ENCODE assay signal across 1 cellular context in the genomic region with DNA sequence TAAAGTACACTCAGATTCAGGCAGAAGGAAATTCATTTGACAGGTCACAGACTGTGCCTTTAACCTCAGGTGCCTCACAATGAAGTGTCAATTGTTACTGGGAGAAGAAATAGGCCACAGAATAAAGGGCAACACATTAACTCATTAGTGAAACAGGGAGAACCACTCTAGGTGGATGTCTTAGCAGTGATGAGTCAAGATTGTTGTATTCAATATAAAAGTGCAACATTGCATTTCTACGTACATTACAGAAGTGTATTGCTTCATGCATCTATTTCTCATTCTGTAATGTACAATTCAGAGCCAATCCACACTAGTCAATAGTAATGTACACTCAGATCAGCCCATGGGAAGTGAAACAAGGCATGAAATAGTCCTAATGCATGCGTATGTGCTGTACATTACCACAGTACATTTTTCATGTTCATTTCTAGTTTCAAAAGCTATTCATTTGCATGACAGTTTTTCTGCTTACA.
TF ChIP-seq lines count a peak whose summit lies in the region.

No MANE protein-coding gene starts in this region.

TF ChIP-seq in GM23338, 12 proteins besides CTCF, POLR2A, EP300 and RAD21 (continued from another document):
- TF ChIP-seq, protein P1, sequence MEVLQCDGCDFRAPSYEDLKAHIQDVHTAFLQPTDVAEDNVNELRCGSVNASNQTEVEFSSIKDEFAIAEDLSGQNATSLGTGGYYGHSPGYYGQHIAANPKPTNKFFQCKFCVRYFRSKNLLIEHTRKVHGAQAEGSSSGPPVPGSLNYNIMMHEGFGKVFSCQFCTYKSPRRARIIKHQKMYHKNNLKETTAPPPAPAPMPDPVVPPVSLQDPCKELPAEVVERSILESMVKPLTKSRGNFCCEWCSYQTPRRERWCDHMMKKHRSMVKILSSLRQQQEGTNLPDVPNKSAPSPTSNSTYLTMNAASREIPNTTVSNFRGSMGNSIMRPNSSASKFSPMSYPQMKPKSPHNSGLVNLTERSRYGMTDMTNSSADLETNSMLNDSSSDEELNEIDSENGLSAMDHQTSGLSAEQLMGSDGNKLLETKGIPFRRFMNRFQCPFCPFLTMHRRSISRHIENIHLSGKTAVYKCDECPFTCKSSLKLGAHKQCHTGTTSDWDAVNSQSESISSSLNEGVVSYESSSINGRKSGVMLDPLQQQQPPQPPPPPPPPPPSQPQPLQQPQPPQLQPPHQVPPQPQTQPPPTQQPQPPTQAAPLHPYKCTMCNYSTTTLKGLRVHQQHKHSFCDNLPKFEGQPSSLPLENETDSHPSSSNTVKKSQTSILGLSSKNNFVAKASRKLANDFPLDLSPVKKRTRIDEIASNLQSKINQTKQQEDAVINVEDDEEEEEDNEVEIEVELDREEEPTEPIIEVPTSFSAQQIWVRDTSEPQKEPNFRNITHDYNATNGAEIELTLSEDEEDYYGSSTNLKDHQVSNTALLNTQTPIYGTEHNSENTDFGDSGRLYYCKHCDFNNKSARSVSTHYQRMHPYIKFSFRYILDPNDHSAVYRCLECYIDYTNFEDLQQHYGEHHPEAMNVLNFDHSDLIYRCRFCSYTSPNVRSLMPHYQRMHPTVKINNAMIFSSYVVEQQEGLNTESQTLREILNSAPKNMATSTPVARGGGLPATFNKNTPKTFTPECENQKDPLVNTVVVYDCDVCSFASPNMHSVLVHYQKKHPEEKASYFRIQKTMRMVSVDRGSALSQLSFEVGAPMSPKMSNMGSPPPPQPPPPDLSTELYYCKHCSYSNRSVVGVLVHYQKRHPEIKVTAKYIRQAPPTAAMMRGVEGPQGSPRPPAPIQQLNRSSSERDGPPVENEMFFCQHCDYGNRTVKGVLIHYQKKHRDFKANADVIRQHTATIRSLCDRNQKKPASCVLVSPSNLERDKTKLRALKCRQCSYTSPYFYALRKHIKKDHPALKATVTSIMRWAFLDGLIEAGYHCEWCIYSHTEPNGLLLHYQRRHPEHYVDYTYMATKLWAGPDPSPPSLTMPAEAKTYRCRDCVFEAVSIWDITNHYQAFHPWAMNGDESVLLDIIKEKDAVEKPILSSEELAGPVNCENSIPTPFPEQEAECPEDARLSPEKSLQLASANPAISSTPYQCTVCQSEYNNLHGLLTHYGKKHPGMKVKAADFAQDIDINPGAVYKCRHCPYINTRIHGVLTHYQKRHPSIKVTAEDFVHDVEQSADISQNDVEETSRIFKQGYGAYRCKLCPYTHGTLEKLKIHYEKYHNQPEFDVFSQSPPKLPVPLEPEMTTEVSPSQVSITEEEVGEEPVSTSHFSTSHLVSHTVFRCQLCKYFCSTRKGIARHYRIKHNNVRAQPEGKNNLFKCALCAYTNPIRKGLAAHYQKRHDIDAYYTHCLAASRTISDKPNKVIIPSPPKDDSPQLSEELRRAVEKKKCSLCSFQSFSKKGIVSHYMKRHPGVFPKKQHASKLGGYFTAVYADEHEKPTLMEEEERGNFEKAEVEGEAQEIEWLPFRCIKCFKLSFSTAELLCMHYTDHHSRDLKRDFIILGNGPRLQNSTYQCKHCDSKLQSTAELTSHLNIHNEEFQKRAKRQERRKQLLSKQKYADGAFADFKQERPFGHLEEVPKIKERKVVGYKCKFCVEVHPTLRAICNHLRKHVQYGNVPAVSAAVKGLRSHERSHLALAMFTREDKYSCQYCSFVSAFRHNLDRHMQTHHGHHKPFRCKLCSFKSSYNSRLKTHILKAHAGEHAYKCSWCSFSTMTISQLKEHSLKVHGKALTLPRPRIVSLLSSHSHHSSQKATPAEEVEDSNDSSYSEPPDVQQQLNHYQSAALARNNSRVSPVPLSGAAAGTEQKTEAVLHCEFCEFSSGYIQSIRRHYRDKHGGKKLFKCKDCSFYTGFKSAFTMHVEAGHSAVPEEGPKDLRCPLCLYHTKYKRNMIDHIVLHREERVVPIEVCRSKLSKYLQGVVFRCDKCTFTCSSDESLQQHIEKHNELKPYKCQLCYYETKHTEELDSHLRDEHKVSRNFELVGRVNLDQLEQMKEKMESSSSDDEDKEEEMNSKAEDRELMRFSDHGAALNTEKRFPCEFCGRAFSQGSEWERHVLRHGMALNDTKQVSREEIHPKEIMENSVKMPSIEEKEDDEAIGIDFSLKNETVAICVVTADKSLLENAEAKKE (CRISPR knock-in tag; IDR thresholded peaks at IDR 0.05), result no peak
- TF ChIP-seq, protein P2, sequence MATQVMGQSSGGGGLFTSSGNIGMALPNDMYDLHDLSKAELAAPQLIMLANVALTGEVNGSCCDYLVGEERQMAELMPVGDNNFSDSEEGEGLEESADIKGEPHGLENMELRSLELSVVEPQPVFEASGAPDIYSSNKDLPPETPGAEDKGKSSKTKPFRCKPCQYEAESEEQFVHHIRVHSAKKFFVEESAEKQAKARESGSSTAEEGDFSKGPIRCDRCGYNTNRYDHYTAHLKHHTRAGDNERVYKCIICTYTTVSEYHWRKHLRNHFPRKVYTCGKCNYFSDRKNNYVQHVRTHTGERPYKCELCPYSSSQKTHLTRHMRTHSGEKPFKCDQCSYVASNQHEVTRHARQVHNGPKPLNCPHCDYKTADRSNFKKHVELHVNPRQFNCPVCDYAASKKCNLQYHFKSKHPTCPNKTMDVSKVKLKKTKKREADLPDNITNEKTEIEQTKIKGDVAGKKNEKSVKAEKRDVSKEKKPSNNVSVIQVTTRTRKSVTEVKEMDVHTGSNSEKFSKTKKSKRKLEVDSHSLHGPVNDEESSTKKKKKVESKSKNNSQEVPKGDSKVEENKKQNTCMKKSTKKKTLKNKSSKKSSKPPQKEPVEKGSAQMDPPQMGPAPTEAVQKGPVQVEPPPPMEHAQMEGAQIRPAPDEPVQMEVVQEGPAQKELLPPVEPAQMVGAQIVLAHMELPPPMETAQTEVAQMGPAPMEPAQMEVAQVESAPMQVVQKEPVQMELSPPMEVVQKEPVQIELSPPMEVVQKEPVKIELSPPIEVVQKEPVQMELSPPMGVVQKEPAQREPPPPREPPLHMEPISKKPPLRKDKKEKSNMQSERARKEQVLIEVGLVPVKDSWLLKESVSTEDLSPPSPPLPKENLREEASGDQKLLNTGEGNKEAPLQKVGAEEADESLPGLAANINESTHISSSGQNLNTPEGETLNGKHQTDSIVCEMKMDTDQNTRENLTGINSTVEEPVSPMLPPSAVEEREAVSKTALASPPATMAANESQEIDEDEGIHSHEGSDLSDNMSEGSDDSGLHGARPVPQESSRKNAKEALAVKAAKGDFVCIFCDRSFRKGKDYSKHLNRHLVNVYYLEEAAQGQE (IDR thresholded peaks at IDR 0.05; ENCODE audit: unreplicated experiment), result no peak
- TF ChIP-seq ZNF331 (CRISPR knock-in tag; IDR thresholded peaks at IDR 0.05; ENCODE audit: low read depth), result no peak
- TF ChIP-seq ETS1 (IDR thresholded peaks at IDR 0.05), result no peak
